ENCODE assay signal across 1 cellular context in genomic region chr3:197464794-197465193, GRCh38.
TF ChIP-seq lines count a peak whose summit lies in the region.

No MANE protein-coding gene starts in this region.

TF ChIP-seq in IMR-90, 13 proteins besides CTCF, POLR2A, EP300 and RAD21:
- no peak for TF ChIP-seq BHLHE40 (IDR thresholded peaks at IDR 0.05; ENCODE audit: low read depth, low read length)
- no peak for TF ChIP-seq RFX5 (IDR thresholded peaks at IDR 0.05; ENCODE audit: low read depth, low read length)
- TF ChIP-seq CEBPB (IDR thresholded peaks at IDR 0.05; ENCODE audit: low read depth, low read length) = no peak
- TF ChIP-seq SMC3 (IDR thresholded peaks at IDR 0.05; ENCODE audit: low read depth, low read length) = no peak
- TF ChIP-seq USF2 (IDR thresholded peaks at IDR 0.05; ENCODE audit: low read depth, low read length) = no peak
- no peak for TF ChIP-seq NFE2L2 (IDR thresholded peaks at IDR 0.05; ENCODE audit: low read depth, low read length)
- no peak for TF ChIP-seq MXI1 (IDR thresholded peaks at IDR 0.05; ENCODE audit: borderline replicate concordance, low read depth, low read length)
- TF ChIP-seq RCOR1 (IDR thresholded peaks at IDR 0.05; ENCODE audit: insufficient replicate concordance, low read length) = no peak
- TF ChIP-seq ELK1 (IDR thresholded peaks at IDR 0.05; ENCODE audit: borderline replicate concordance, low read depth, low read length) = no peak
- no peak for TF ChIP-seq MAFK (IDR thresholded peaks at IDR 0.05; ENCODE audit: low read depth, low read length)
- no peak for TF ChIP-seq MAZ (IDR thresholded peaks at IDR 0.05; ENCODE audit: borderline replicate concordance, low read depth, low read length)
- no peak for TF ChIP-seq FOS (IDR thresholded peaks at IDR 0.05; ENCODE audit: low read depth, low read length)
- TF ChIP-seq CHD1 (IDR thresholded peaks at IDR 0.05; ENCODE audit: low read depth, low read length) = no peak
TF ChIP-seq in IMR-90: peak in this region for 0.
